16 cellular contexts compared by ENCODE assay signal in genomic region chr4:122665148-122665547, GRCh38. TPM values are rescaled to one million over a fixed set of nuclear protein-coding genes. Genes with fewer than 3 reads are reported as not detected.
A peak's percentile ranks its signal among the peaks of the same experiment; 100 is the strongest.
DNase-seq lines count a peak whose midpoint lies in the region; TF ChIP-seq lines count a peak whose summit lies in the region.
"Had no signal": no experiment of that assay in that cellular context is flagged by ENCODE, and none has a peak within 500 bp of the region (broad histone marks: within the 10 kb centered on the region; RNA-seq: fewer than 3 reads in every experiment).

No MANE protein-coding gene starts in this region.

- H3K36me3 ChIP-seq in esophagus muscularis mucosa (no peaks in the 10 kb centered on the region), sigmoid colon (no peaks in the 10 kb centered on the region), Karpas-422 (ENCODE audit: insufficient read depth, low read length) (no peaks in the 10 kb centered on the region)

- no peaks in the 10 kb centered on the region for H3K36me3 Mint-ChIP-seq in activated CD4-positive, alpha-beta T cell treated with anti-CD3 and anti-CD28 coated beads, Interleukin-2, amount 10 ng/mL, durations not matched to agents 7 days and 5 days (ENCODE audit: low read depth)
- H3K36me3 Mint-ChIP-seq: memory B cell had no signal

- H2AFZ ChIP-seq in Karpas-422 (ENCODE audit: low read length): no peak overlapping the region

- no peak for DNase-seq in activated CD4-positive, alpha-beta T cell treated with anti-CD3 and anti-CD28 coated beads, Interleukin-2, amount 10 ng/mL, durations not matched to agents 7 days and 5 days
- DNase-seq in activated CD4-positive, alpha-beta T cell treated with anti-CD3 and anti-CD28 coated beads, Interleukin-2, amount 50 U/mL, for 1 hour: no peak
- DNase-seq in MV-4-11 (lab: John Stamatoyannopoulos, UW) (peak; percentile 8), esophagus muscularis mucosa (ENCODE audit: extremely low spot score) (peak; percentile 47), sigmoid colon (no peak), Karpas-422 (no peak), NCI-H2029 treated with DMSO at 0.1 percent for 48 hours (lab: John Stamatoyannopoulos, UW) (no peak)
- DNase-seq in stimulated activated CD4-positive, alpha-beta T cell treated with anti-CD3 and anti-CD28 coated beads, Interleukin-2, amount 100 ng/mL, for 24 hours: no peak
- DNase-seq: amniotic stem cell, DMS79 treated with DMSO at 0.1 percent for 48 hours, nucleus accumbens had no signal

- no peak overlapping the region for H3K9ac ChIP-seq in Karpas-422 (ENCODE audit: low read length)

- intact Hi-C loops in esophagus muscularis mucosa (cut with DNase I) (no loop called here), sigmoid colon (cut with DNase I) (no loop called here)

- CTCF ChIA-PET in activated CD4-positive, alpha-beta T cell treated with anti-CD3 and anti-CD28 coated beads, Interleukin-2, amount 10 ng/mL, durations not matched to agents 7 days and 5 days (lab: Charles Lee): interaction anchor here (0.9 to 1.5 kb wide), 3 partner anchors 8 to 67 kb away, joined by 3 read pairs; partner anchors contain the start of gene BBS12

- H3K4me1 ChIP-seq in esophagus muscularis mucosa: peaks cover 6 to 36% (median 26%) of the 10 kb centered on the region in 4 donors
- peaks cover 0 to 40% (median 35%) of the 10 kb centered on the region in 4 donors for H3K4me1 ChIP-seq in sigmoid colon
- no peaks in the 10 kb centered on the region for H3K4me1 ChIP-seq in Karpas-422 (ENCODE audit: low read length)

- peaks cover 4% of the 10 kb centered on the region for H3K9me3 Mint-ChIP-seq in activated CD4-positive, alpha-beta T cell treated with anti-CD3 and anti-CD28 coated beads, Interleukin-2, amount 10 ng/mL, durations not matched to agents 7 days and 5 days
- H3K9me3 Mint-ChIP-seq: dendritic cell treated with granulocyte-macrophage colony-stimulating factor and Interleukin-4, amounts not matched to agents 40 ng/mL and 50 ng/mL, for 4 days; memory B cell had no signal

- H3K27me3 ChIP-seq in esophagus muscularis mucosa: no peaks in the 10 kb centered on the region
- H3K27me3 ChIP-seq in sigmoid colon: no peaks in the 10 kb centered on the region
- no peaks in the 10 kb centered on the region for H3K27me3 ChIP-seq in Karpas-422 (ENCODE audit: low read length)

- no peak for TF ChIP-seq EP300 in esophagus muscularis mucosa (IDR thresholded peaks at IDR 0.05)
- TF ChIP-seq EP300 in sigmoid colon (IDR thresholded peaks at IDR 0.05): peak in 2 of 4 donors; percentile 16 to 93

- H3K4me3 ChIP-seq in esophagus muscularis mucosa (no peak overlapping the region), sigmoid colon (no peak overlapping the region), Karpas-422 (ENCODE audit: low read length) (no peak overlapping the region)
- H3K4me3 ChIP-seq: GM12878 had no signal

- no peaks in the 10 kb centered on the region for H4K20me1 ChIP-seq in Karpas-422 (ENCODE audit: insufficient read depth, low read depth, low read length)

- no peak overlapping the region for H3K4me3 Mint-ChIP-seq in activated CD4-positive, alpha-beta T cell treated with anti-CD3 and anti-CD28 coated beads, Interleukin-2, amount 10 ng/mL, durations not matched to agents 7 days and 5 days
- H3K4me3 Mint-ChIP-seq: dendritic cell treated with granulocyte-macrophage colony-stimulating factor and Interleukin-4, amounts not matched to agents 40 ng/mL and 50 ng/mL, for 4 days; memory B cell had no signal

- H3K4me2 ChIP-seq in Karpas-422 (ENCODE audit: low read depth, low read length, poor library complexity, severe bottlenecking): no peak overlapping the region

- no peaks in the 10 kb centered on the region for H3K27me3 Mint-ChIP-seq in activated CD4-positive, alpha-beta T cell treated with anti-CD3 and anti-CD28 coated beads, Interleukin-2, amount 10 ng/mL, durations not matched to agents 7 days and 5 days

- TF ChIP-seq POLR2A in esophagus muscularis mucosa (IDR thresholded peaks at IDR 0.05; ENCODE audit: low read depth) (no peak), sigmoid colon (IDR thresholded peaks at IDR 0.05) (no peak)

- POLR2A ChIA-PET in activated CD4-positive, alpha-beta T cell treated with anti-CD3 and anti-CD28 coated beads, Interleukin-2, amount 10 ng/mL, durations not matched to agents 7 days and 5 days (lab: Charles Lee): no interaction called here

- peaks cover 78% of the 10 kb centered on the region for H3K4me1 Mint-ChIP-seq in activated CD4-positive, alpha-beta T cell treated with anti-CD3 and anti-CD28 coated beads, Interleukin-2, amount 10 ng/mL, durations not matched to agents 7 days and 5 days
- H3K4me1 Mint-ChIP-seq: memory B cell had no signal

- peak overlapping the region; percentile 70 for H3K27ac Mint-ChIP-seq in activated CD4-positive, alpha-beta T cell treated with anti-CD3 and anti-CD28 coated beads, Interleukin-2, amount 10 ng/mL, durations not matched to agents 7 days and 5 days
- H3K27ac Mint-ChIP-seq: dendritic cell treated with granulocyte-macrophage colony-stimulating factor and Interleukin-4, amounts not matched to agents 40 ng/mL and 50 ng/mL, for 4 days; memory B cell had no signal

- H3K9me3 ChIP-seq in esophagus muscularis mucosa (no peaks in the 10 kb centered on the region), sigmoid colon (no peaks in the 10 kb centered on the region), Karpas-422 (ENCODE audit: low read length) (no peaks in the 10 kb centered on the region)

- no peaks in the 10 kb centered on the region for H3K9me2 ChIP-seq in Karpas-422 (replicated peaks; ENCODE audit: insufficient read depth, low read length)

- H3K79me2 ChIP-seq in Karpas-422 (ENCODE audit: low read length): no peaks in the 10 kb centered on the region

- no peak for TF ChIP-seq CTCF in esophagus muscularis mucosa (IDR thresholded peaks at IDR 0.05)
- no peak for TF ChIP-seq CTCF in sigmoid colon (IDR thresholded peaks at IDR 0.05)

- H3K27ac ChIP-seq in esophagus muscularis mucosa (replicated peaks in 1 of 4) (peak overlapping the region in 3 of 4 donors; percentile 32 to 61 (median 34)), sigmoid colon (peak overlapping the region in 3 of 4 donors; percentile 28 to 67 (median 63)), Karpas-422 (ENCODE audit: low read length) (no peak overlapping the region)

- WGBS in esophagus muscularis mucosa: 52% methylated on average over 4 of the region's 4 CpGs
- WGBS in sigmoid colon, 2 donors: 73 to 80% methylated on average over 4 of the region's 4 CpGs

RNA-seq across cellular contexts. Expression of gene IL21, which starts 44.3 kb away (rescaled TPM):
- 1 to 10 TPM in 1 of 2 experiments, under 1 TPM in 1; 0.69 to 1.0 TPM for total RNA-seq in activated CD4-positive, alpha-beta T cell treated with anti-CD3 and anti-CD28 coated beads, Interleukin-2, amount 10 ng/mL, durations not matched to agents 7 days and 5 days
- total RNA-seq in esophagus muscularis mucosa: not detected
- total RNA-seq in sigmoid colon: not detected
- polyA plus RNA-seq in sigmoid colon: under 1 TPM in 1 of 3 donors, not detected in 2; 0.63 TPM
- total RNA-seq in Karpas-422 (2014; rRNA removed; shearing (Covaris generic); ENCODE audit: low replicate concordance): not detected in 2 replicates
- total RNA-seq: GM12878, NCI-H460, RPMI7951 had no signal
- polyA plus RNA-seq: GM12878 had no signal

Comparison
In these comparisons a context has a peak if more than half of its experiments do, and no peak if none do; other contexts are left out.
1. DNase-seq: peak in MV-4-11 (single experiment) and esophagus muscularis mucosa (single experiment); none in activated CD4-positive, alpha-beta T cell treated with anti-CD3 and anti-CD28 coated beads, Interleukin-2, amount 10 ng/mL, durations not matched to agents 7 days and 5 days (single experiment), activated CD4-positive, alpha-beta T cell treated with anti-CD3 and anti-CD28 coated beads, Interleukin-2, amount 50 U/mL, for 1 hour (single experiment), sigmoid colon (single experiment), Karpas-422 (single experiment), NCI-H2029 treated with DMSO at 0.1 percent for 48 hours (single experiment) and stimulated activated CD4-positive, alpha-beta T cell treated with anti-CD3 and anti-CD28 coated beads, Interleukin-2, amount 100 ng/mL, for 24 hours (0 of 2).